In the genomic region with DNA sequence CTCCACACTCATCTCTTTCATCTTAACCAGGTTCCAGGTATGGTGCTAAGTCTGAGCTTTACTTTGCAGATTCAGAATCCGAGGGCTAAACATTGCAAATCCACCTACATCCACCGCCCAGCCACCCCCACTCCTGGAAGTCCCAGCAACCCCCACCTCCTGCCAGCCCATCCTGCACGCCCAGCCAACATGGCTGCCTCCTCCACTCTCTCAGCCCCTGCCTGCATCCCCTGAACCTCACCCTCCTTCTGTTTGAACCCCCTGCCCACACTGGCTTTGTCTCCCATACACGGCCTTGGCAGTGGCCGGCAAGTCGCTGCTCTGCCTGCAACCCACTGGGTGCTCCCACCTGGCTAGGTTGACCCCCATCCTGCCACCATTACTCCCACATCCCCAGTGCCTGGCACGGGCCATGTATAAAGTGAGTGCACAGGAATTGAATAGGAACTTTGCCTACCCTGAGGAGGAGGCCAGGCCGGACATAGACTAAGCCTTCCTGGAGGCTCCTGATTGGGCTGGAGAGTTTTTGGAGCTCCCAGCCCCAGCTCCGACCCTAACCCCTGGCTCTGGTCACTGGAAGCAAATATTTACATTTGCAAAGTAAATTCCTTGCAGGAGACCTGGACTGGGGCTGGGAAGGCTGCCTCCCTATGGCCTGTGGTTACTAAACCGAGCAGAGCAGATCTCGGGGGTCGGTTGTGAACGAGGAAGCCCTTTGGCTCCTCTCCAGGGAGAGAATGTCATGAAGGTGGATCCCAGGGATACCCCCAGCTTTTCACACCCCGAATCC, we compare ENCODE assay signal across 2 cellular contexts.
TF ChIP-seq lines count a peak whose summit lies in the region.

No MANE protein-coding gene starts in this region.

TF ChIP-seq in GM12878, 131 proteins besides CTCF, POLR2A, EP300 and RAD21:
- TF ChIP-seq RELB (IDR thresholded peaks at IDR 0.05; ENCODE audit: low read depth) = no peak
- TF ChIP-seq SUPT20H (IDR thresholded peaks at IDR 0.05; ENCODE audit: borderline replicate concordance, control insufficient read depth, low read depth, low read length) = no peak
- no peak for TF ChIP-seq SREBF1 (IDR thresholded peaks at IDR 0.05; ENCODE audit: low read length)
- TF ChIP-seq, protein P1, sequence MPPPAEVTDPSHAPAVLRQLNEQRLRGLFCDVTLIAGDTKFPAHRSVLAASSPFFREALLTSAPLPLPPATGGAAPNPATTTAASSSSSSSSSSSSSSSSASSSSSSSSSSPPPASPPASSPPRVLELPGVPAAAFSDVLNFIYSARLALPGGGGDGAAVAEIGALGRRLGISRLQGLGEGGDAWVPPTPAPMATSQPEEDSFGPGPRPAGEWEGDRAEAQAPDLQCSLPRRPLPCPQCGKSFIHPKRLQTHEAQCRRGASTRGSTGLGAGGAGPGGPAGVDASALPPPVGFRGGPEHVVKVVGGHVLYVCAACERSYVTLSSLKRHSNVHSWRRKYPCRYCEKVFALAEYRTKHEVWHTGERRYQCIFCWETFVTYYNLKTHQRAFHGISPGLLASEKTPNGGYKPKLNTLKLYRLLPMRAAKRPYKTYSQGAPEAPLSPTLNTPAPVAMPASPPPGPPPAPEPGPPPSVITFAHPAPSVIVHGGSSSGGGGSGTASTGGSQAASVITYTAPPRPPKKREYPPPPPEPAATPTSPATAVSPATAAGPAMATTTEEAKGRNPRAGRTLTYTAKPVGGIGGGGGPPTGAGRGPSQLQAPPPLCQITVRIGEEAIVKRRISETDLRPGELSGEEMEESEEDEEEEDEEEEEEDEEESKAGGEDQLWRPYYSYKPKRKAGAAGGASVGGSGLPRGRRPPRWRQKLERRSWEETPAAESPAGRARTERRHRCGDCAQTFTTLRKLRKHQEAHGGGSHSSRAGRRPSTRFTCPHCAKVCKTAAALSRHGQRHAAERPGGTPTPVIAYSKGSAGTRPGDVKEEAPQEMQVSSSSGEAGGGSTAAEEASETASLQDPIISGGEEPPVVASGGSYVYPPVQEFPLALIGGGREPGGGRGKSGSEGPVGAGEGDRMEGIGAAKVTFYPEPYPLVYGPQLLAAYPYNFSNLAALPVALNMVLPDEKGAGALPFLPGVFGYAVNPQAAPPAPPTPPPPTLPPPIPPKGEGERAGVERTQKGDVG (CRISPR knock-in tag; IDR thresholded peaks at IDR 0.05) = no peak

TF ChIP-seq in HepG2, 621 proteins besides CTCF, POLR2A, EP300 and RAD21 (continues in another document):
- TF ChIP-seq YY1 (IDR thresholded peaks at IDR 0.05; ENCODE audit: insufficient read depth, insufficient replicate concordance, low read depth, low read length) = peak; percentile 46
- TF ChIP-seq CSRNP1 (CRISPR knock-in tag; IDR thresholded peaks at IDR 0.05) = 0 out of 2 replicates have a peak, but pooled peaks have one; percentile 30
- 0 out of 2 replicates have a peak, but pooled peaks have one; percentile 22 for TF ChIP-seq RARA (CRISPR knock-in tag; IDR thresholded peaks at IDR 0.05)
- TF ChIP-seq FOXA3 (CRISPR knock-in tag; IDR thresholded peaks at IDR 0.05) = peak; percentile 60
- TF ChIP-seq ZFX (CRISPR knock-in tag; IDR thresholded peaks at IDR 0.05; ENCODE audit: low read depth) = 0 out of 2 replicates have a peak, but pooled peaks have one; percentile 20
- TF ChIP-seq NONO (IDR thresholded peaks at IDR 0.05) = no peak
- peak; percentile 33; the same call in 1 of the 2 replicates for TF ChIP-seq NONO (CRISPR knock-in tag; conservative IDR thresholded peaks at IDR 0.05)
- peak; percentile 4; the same call in 1 of the 2 replicates for TF ChIP-seq STAG1 (CRISPR knock-in tag; IDR thresholded peaks at IDR 0.05)
- TF ChIP-seq GTF2F1 (IDR thresholded peaks at IDR 0.05; ENCODE audit: low read length) = no peak
- no peak for TF ChIP-seq SRSF4 (IDR thresholded peaks at IDR 0.05; ENCODE audit: low read depth, low read length, poor library complexity, severe bottlenecking)
- no peak for TF ChIP-seq PRDM10 (CRISPR knock-in tag; IDR thresholded peaks at IDR 0.05; ENCODE audit: low read depth)
- TF ChIP-seq TSC22D2 (CRISPR knock-in tag; IDR thresholded peaks at IDR 0.05; ENCODE audit: borderline replicate concordance) = 0 out of 2 replicates have a peak, but pooled peaks have one; percentile 29
- TF ChIP-seq, protein P2, sequence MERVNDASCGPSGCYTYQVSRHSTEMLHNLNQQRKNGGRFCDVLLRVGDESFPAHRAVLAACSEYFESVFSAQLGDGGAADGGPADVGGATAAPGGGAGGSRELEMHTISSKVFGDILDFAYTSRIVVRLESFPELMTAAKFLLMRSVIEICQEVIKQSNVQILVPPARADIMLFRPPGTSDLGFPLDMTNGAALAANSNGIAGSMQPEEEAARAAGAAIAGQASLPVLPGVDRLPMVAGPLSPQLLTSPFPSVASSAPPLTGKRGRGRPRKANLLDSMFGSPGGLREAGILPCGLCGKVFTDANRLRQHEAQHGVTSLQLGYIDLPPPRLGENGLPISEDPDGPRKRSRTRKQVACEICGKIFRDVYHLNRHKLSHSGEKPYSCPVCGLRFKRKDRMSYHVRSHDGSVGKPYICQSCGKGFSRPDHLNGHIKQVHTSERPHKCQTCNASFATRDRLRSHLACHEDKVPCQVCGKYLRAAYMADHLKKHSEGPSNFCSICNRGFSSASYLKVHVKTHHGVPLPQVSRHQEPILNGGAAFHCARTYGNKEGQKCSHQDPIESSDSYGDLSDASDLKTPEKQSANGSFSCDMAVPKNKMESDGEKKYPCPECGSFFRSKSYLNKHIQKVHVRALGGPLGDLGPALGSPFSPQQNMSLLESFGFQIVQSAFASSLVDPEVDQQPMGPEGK (CRISPR knock-in tag; IDR thresholded peaks at IDR 0.05) = peak; percentile 34; the same call in 1 of the 2 replicates
- TF ChIP-seq, protein P3, sequence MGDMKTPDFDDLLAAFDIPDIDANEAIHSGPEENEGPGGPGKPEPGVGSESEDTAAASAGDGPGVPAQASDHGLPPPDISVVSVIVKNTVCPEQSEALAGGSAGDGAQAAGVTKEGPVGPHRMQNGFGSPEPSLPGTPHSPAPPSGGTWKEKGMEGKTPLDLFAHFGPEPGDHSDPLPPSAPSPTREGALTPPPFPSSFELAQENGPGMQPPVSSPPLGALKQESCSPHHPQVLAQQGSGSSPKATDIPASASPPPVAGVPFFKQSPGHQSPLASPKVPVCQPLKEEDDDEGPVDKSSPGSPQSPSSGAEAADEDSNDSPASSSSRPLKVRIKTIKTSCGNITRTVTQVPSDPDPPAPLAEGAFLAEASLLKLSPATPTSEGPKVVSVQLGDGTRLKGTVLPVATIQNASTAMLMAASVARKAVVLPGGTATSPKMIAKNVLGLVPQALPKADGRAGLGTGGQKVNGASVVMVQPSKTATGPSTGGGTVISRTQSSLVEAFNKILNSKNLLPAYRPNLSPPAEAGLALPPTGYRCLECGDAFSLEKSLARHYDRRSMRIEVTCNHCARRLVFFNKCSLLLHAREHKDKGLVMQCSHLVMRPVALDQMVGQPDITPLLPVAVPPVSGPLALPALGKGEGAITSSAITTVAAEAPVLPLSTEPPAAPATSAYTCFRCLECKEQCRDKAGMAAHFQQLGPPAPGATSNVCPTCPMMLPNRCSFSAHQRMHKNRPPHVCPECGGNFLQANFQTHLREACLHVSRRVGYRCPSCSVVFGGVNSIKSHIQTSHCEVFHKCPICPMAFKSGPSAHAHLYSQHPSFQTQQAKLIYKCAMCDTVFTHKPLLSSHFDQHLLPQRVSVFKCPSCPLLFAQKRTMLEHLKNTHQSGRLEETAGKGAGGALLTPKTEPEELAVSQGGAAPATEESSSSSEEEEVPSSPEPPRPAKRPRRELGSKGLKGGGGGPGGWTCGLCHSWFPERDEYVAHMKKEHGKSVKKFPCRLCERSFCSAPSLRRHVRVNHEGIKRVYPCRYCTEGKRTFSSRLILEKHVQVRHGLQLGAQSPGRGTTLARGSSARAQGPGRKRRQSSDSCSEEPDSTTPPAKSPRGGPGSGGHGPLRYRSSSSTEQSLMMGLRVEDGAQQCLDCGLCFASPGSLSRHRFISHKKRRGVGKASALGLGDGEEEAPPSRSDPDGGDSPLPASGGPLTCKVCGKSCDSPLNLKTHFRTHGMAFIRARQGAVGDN (CRISPR knock-in tag; IDR thresholded peaks at IDR 0.05) = peak; percentile 40
- TF ChIP-seq PPARG (CRISPR knock-in tag; conservative IDR thresholded peaks at IDR 0.05) = 0 out of 2 replicates have a peak, but pooled peaks have one; percentile 25
- TF ChIP-seq GATAD2A (CRISPR knock-in tag; IDR thresholded peaks at IDR 0.05) = peak; percentile 40; the same call in 1 of the 2 replicates
- no peak for TF ChIP-seq POLR2AphosphoS5 (IDR thresholded peaks at IDR 0.05; ENCODE audit: low read depth, low read length)
- peak; percentile 38 for TF ChIP-seq TEAD3 (CRISPR knock-in tag; optimal IDR thresholded peaks at IDR 0.05; ENCODE audit: borderline replicate concordance)
- TF ChIP-seq ZNF83 (CRISPR knock-in tag; IDR thresholded peaks at IDR 0.05; ENCODE audit: borderline replicate concordance) = no peak
- no peak for TF ChIP-seq HOXA3 (CRISPR knock-in tag; IDR thresholded peaks at IDR 0.05)
- no peak for TF ChIP-seq FOXP1 (IDR thresholded peaks at IDR 0.05)
- TF ChIP-seq FOXP1 (CRISPR knock-in tag; IDR thresholded peaks at IDR 0.05) = no peak
- TF ChIP-seq TARDBP (CRISPR knock-in tag; IDR thresholded peaks at IDR 0.05) = peak; percentile 12; the same call in 1 of the 2 replicates
- TF ChIP-seq, protein P4, sequence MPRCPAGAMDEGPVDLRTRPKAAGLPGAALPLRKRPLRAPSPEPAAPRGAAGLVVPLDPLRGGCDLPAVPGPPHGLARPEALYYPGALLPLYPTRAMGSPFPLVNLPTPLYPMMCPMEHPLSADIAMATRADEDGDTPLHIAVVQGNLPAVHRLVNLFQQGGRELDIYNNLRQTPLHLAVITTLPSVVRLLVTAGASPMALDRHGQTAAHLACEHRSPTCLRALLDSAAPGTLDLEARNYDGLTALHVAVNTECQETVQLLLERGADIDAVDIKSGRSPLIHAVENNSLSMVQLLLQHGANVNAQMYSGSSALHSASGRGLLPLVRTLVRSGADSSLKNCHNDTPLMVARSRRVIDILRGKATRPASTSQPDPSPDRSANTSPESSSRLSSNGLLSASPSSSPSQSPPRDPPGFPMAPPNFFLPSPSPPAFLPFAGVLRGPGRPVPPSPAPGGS (CRISPR knock-in tag; IDR thresholded peaks at IDR 0.05) = 0 out of 2 replicates have a peak, but pooled peaks have one; percentile 28
- no peak for TF ChIP-seq IKZF4 (CRISPR knock-in tag; IDR thresholded peaks at IDR 0.05; ENCODE audit: borderline replicate concordance, low read depth, not compliant biosample characterization)
- TF ChIP-seq LCORL (IDR thresholded peaks at IDR 0.05) = no peak
- TF ChIP-seq LCORL (CRISPR knock-in tag; IDR thresholded peaks at IDR 0.05) = peak; percentile 65
- TF ChIP-seq CREB1 (IDR thresholded peaks at IDR 0.05) = no peak
- TF ChIP-seq CREB1 (CRISPR knock-in tag; IDR thresholded peaks at IDR 0.05) = no peak
- TF ChIP-seq, protein P5, sequence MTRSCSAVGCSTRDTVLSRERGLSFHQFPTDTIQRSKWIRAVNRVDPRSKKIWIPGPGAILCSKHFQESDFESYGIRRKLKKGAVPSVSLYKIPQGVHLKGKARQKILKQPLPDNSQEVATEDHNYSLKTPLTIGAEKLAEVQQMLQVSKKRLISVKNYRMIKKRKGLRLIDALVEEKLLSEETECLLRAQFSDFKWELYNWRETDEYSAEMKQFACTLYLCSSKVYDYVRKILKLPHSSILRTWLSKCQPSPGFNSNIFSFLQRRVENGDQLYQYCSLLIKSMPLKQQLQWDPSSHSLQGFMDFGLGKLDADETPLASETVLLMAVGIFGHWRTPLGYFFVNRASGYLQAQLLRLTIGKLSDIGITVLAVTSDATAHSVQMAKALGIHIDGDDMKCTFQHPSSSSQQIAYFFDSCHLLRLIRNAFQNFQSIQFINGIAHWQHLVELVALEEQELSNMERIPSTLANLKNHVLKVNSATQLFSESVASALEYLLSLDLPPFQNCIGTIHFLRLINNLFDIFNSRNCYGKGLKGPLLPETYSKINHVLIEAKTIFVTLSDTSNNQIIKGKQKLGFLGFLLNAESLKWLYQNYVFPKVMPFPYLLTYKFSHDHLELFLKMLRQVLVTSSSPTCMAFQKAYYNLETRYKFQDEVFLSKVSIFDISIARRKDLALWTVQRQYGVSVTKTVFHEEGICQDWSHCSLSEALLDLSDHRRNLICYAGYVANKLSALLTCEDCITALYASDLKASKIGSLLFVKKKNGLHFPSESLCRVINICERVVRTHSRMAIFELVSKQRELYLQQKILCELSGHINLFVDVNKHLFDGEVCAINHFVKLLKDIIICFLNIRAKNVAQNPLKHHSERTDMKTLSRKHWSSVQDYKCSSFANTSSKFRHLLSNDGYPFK (CRISPR knock-in tag; IDR thresholded peaks at IDR 0.05; ENCODE audit: borderline replicate concordance) = peak; percentile 36; the same call in 1 of the 2 replicates
- 0 out of 2 replicates have a peak, but pooled peaks have one; percentile 15 for TF ChIP-seq ZNF256 (CRISPR knock-in tag; conservative IDR thresholded peaks at IDR 0.05)
- peak; percentile 26; the same call in 1 of the 2 replicates for TF ChIP-seq ZMYM4 (CRISPR knock-in tag; IDR thresholded peaks at IDR 0.05)
- no peak for TF ChIP-seq FOXA1 (IDR thresholded peaks at IDR 0.05)
- TF ChIP-seq FOXA1 (CRISPR knock-in tag; IDR thresholded peaks at IDR 0.05) = peak; percentile 48
